In genomic region chr7:100466830-100467605, GRCh38 we compare ENCODE assay signal across 2 cellular contexts.
TF ChIP-seq lines count a peak whose summit lies in the region.

No MANE protein-coding gene starts in this region.

TF ChIP-seq in K562, 482 proteins besides CTCF, POLR2A, EP300 and RAD21:
- TF ChIP-seq SREBF1 (IDR thresholded peaks at IDR 0.05; ENCODE audit: borderline replicate concordance, low read depth, low read length), result no peak
- TF ChIP-seq RBFOX2 (IDR thresholded peaks at IDR 0.05; ENCODE audit: low read depth, low read length), result peak; percentile 56
- TF ChIP-seq BDP1 (IDR thresholded peaks at IDR 0.05; ENCODE audit: insufficient read depth, insufficient read length), result no peak
- peak; percentile 56 for TF ChIP-seq POLR2G (IDR thresholded peaks at IDR 0.05; ENCODE audit: low read depth, low read length)
- TF ChIP-seq ZBTB7A (IDR thresholded peaks at IDR 0.05; ENCODE audit: borderline replicate concordance, control insufficient read depth, low read depth, low read length), result peak; percentile 16; the same call in 1 of the 2 replicates
- TF ChIP-seq EWSR1 (IDR thresholded peaks at IDR 0.05; ENCODE audit: borderline replicate concordance, low read depth, partially characterized antibody), result no peak
- TF ChIP-seq HNRNPH1 (optimal IDR thresholded peaks at IDR 0.05; ENCODE audit: low read depth, low read length), result no peak
- peak; percentile 3; the same call in 1 of the 2 replicates for TF ChIP-seq POLR2AphosphoS5 (IDR thresholded peaks at IDR 0.05; ENCODE audit: control insufficient read depth, insufficient read depth, low read depth, low read length)
TF ChIP-seq in K562: peak in this region for 4.

TF ChIP-seq in GM12891, 5 proteins besides CTCF, POLR2A, EP300 and RAD21:
- TF ChIP-seq POLR2AphosphoS5 (IDR thresholded peaks at IDR 0.05; ENCODE audit: low read depth, low read length), result no peak
